ENCODE assay signal across 26 cellular contexts in genomic region chr14:32471183-32471582, GRCh38.
DNase-seq lines count a peak whose midpoint lies in the region; FAIRE-seq and TF ChIP-seq lines count a peak whose summit lies in the region.
"Had no signal": no experiment of that assay in that cellular context is flagged by ENCODE, and none has a peak within 500 bp of the region (broad histone marks: within the 10 kb centered on the region; RNA-seq: fewer than 3 reads in every experiment).

No MANE protein-coding gene starts in this region.

- no peaks in the 10 kb centered on the region for H3K27me3 ChIP-seq in SJCRH30
- H3K27me3 ChIP-seq in mammary epithelial cell (ENCODE audit: insufficient read depth, low read length), result no peaks in the 10 kb centered on the region
- no peaks in the 10 kb centered on the region for H3K27me3 ChIP-seq in keratinocyte (ENCODE audit: control insufficient read depth, extremely low read depth, insufficient read depth, low read length)
- no peaks in the 10 kb centered on the region for H3K27me3 ChIP-seq in skeletal muscle satellite cell (ENCODE audit: control insufficient read depth, insufficient read depth, low read length)
- H3K27me3 ChIP-seq: tibial nerve had no signal

- H3K36me3 ChIP-seq in SJCRH30 (no peaks in the 10 kb centered on the region), mammary epithelial cell (ENCODE audit: insufficient read depth, low read length) (no peaks in the 10 kb centered on the region), keratinocyte (ENCODE audit: control insufficient read depth in 2 of 2, extremely low read depth in 1 of 2, insufficient read depth in 2 of 2, low read length in 2 of 2) (no peaks in the 10 kb centered on the region), skeletal muscle satellite cell (ENCODE audit: insufficient read depth, low read length) (no peaks in the 10 kb centered on the region)
- H3K36me3 ChIP-seq: tibial nerve had no signal

- H3K4me2 ChIP-seq in mammary epithelial cell (ENCODE audit: insufficient read depth, low read depth, low read length), result no peak overlapping the region
- H3K4me2 ChIP-seq in keratinocyte (ENCODE audit: control insufficient read depth, extremely low read depth, insufficient read depth, low read depth, low read length), result no peak overlapping the region
- no peak overlapping the region for H3K4me2 ChIP-seq in skeletal muscle satellite cell (ENCODE audit: low read length)

- no peaks in the 10 kb centered on the region for H4K20me1 ChIP-seq in mammary epithelial cell (ENCODE audit: insufficient read depth, low read length)
- H4K20me1 ChIP-seq in keratinocyte (ENCODE audit: control insufficient read depth, extremely low read depth, insufficient read depth, low read length), result no peaks in the 10 kb centered on the region

- peaks cover 59% of the 10 kb centered on the region for H3K4me1 ChIP-seq in SJCRH30
- H3K4me1 ChIP-seq in mammary epithelial cell (ENCODE audit: insufficient read depth, low read length), result peaks cover 70% of the 10 kb centered on the region
- H3K4me1 ChIP-seq in keratinocyte (ENCODE audit: control insufficient read depth, extremely low read depth, insufficient read depth, low read length), result peaks cover 76% of the 10 kb centered on the region
- peaks cover 56% of the 10 kb centered on the region for H3K4me1 ChIP-seq in skeletal muscle satellite cell (ENCODE audit: control insufficient read depth, insufficient read depth, low read length)

- in situ Hi-C loops in mammary epithelial cell (cut with MboI; ENCODE audit: low sequenced_read_pairs in 2 of 2), result loop anchor here (5.0 to 25.0 kb wide), 5 partner anchors 41 to 534 kb away; partner anchors contain the start of gene ARHGAP5 (in 1 of the 2)

- H3K9ac ChIP-seq in mammary epithelial cell (ENCODE audit: insufficient read depth, low read length) (no peak overlapping the region), keratinocyte (ENCODE audit: control insufficient read depth, extremely low read depth, insufficient read depth, low read length) (peak overlapping the region; percentile 2), skeletal muscle satellite cell (ENCODE audit: low read depth, low read length) (peak overlapping the region; percentile 60)

- H3K27ac ChIP-seq in SJCRH30, result peak overlapping the region; percentile 95
- H3K27ac ChIP-seq in mammary epithelial cell (ENCODE audit: insufficient read depth, low read depth, low read length), result peak overlapping the region; percentile 98
- peak overlapping the region; percentile 95 for H3K27ac ChIP-seq in keratinocyte (ENCODE audit: control insufficient read depth, insufficient read depth, low read length)
- H3K27ac ChIP-seq: C4-2B had no signal

- H3K9me3 ChIP-seq in SJCRH30 (replicated peaks), result no peaks in the 10 kb centered on the region
- no peaks in the 10 kb centered on the region for H3K9me3 ChIP-seq in mammary epithelial cell (replicated peaks; ENCODE audit: insufficient read depth, low read length)
- no peaks in the 10 kb centered on the region for H3K9me3 ChIP-seq in keratinocyte (ENCODE audit: control insufficient read depth, low read depth, low read length)
- H3K9me3 ChIP-seq in skeletal muscle satellite cell (replicated peaks; ENCODE audit: low read length), result no peaks in the 10 kb centered on the region
- H3K9me3 ChIP-seq: tibial nerve had no signal

- TF ChIP-seq CTCF in mammary epithelial cell (conservative IDR thresholded peaks at IDR 0.05 in 1 of 2, IDR thresholded peaks at IDR 0.05 in 1 of 2; ENCODE audit: extremely low read depth in 1 of 2, insufficient read depth in 1 of 2, low read depth in 1 of 2, low read length in 2 of 2) (no peak), keratinocyte (optimal IDR thresholded peaks at IDR 0.05 in 1 of 3, IDR thresholded peaks at IDR 0.05 in 1 of 3, conservative IDR thresholded peaks at IDR 0.05 in 1 of 3; ENCODE audit: extremely low read depth in 1 of 3, insufficient read depth in 2 of 3, low read length in 3 of 3) (no peak)

- H3K79me2 ChIP-seq in mammary epithelial cell (ENCODE audit: insufficient read depth, low read length) (no peaks in the 10 kb centered on the region), keratinocyte (ENCODE audit: control insufficient read depth, insufficient read depth, low read length) (no peaks in the 10 kb centered on the region)

- WGBS in mammary epithelial cell (ENCODE audit: low coverage, missing lambda C conversion rate), result 77% methylated on average over 4 of the region's 4 CpGs

- H3K4me3 ChIP-seq in SJCRH30 (peak overlapping the region; percentile 21), mammary epithelial cell (replicated peaks in 1 of 3; ENCODE audit: insufficient read depth in 1 of 3, low read depth in 2 of 3, low read length in 3 of 3) (no peak overlapping the region), keratinocyte (ENCODE audit: control insufficient read depth in 2 of 3, extremely low read depth in 1 of 3, insufficient read depth in 2 of 3, low read depth in 1 of 3, low read length in 3 of 3) (no peak overlapping the region), skeletal muscle satellite cell (ENCODE audit: low read length) (no peak overlapping the region)
- H3K4me3 ChIP-seq: lung, tibial nerve had no signal

- intact Hi-C loops in mammary epithelial cell (cut with micrococcal nuclease), result loop anchor here (5.0 kb wide), 1 partner anchor 1014 kb away; the partner anchor contains the start of gene DTD2

- CTCF ChIA-PET in mammary epithelial cell (lab: Charles Lee; ENCODE audit: low non-redundant PET), result no interaction called here

- DNase-seq in SJCRH30, result peak in 1 of 2 experiments; percentile 23
- no peak for DNase-seq in mammary epithelial cell
- DNase-seq in keratinocyte (ENCODE audit: low read depth, low spot score), result no peak
- DNase-seq in HuH-7 (ENCODE audit: low spot score), result no peak
- DNase-seq in kidney glomerular epithelial cell (lab: John Stamatoyannopoulos, UW), result no peak
- no peak for DNase-seq in NCI-H2081 treated with DMSO at 0.1 percent for 48 hours (lab: John Stamatoyannopoulos, UW)
- DNase-seq in NCI-H510A treated with DMSO at 0.1 percent for 48 hours (lab: John Stamatoyannopoulos, UW), result no peak
- DNase-seq: activated CD4-positive, alpha-beta memory T cell treated with anti-CD3 and anti-CD28 coated beads for 36 hours; activated CD8-positive, alpha-beta memory T cell treated with anti-CD3 and anti-CD28 coated beads, Interleukin-2, amount 50 U/mL, for 48 hours; aorta; effector CD8-positive, alpha-beta T cell; erythroblast; foreskin melanocyte; Kasumi-1; NCI-H187; NCI-H69; stimulated activated CD4-positive, alpha-beta T cell treated with anti-CD3 and anti-CD28 coated beads, Interleukin-12 subunit alpha, Interleukin-12 subunit beta, amount 100 ng/mL, for 4 hours; stimulated activated CD4-positive, alpha-beta T cell treated with anti-CD3 and anti-CD28 coated beads, Interleukin-4, amount 100 ng/mL, for 24 hours; stimulated activated naive B cell treated with anti-CD40 and anti-IgM and Interleukin-4, amounts not matched to agents 10 μg/mL and 1 μg/mL and 100 μg/mL, for 72 hours; T1000 had no signal

- no peak for FAIRE-seq in keratinocyte (lab: Jason Lieb, UNC)
- FAIRE-seq: islet of Langerhans, RCC 7860 had no signal

- dilution Hi-C loops in mammary epithelial cell (cut with HindIII; ENCODE audit: low sequenced_read_pairs), result no loop called here
- dilution Hi-C loops in keratinocyte (cut with MboI; ENCODE audit: extremely low pct_ligation_motif_present, low sequenced_read_pairs), result no loop called here

- no TSS peak for BruUV-seq in mammary epithelial cell (replicated peaks; lab: Mats Ljungman, UMichigan)

- H2AFZ ChIP-seq in mammary epithelial cell (ENCODE audit: low read depth, low read length), result peak overlapping the region; percentile 51
- H2AFZ ChIP-seq in keratinocyte (ENCODE audit: control insufficient read depth, low read length), result peak overlapping the region; percentile 5

- H3K9me1 ChIP-seq in keratinocyte (ENCODE audit: control insufficient read depth, extremely low read depth, insufficient read depth, low read length), result no peaks in the 10 kb centered on the region
